Comparison of ENCODE assay signal across 8 cellular contexts in the genomic region with DNA sequence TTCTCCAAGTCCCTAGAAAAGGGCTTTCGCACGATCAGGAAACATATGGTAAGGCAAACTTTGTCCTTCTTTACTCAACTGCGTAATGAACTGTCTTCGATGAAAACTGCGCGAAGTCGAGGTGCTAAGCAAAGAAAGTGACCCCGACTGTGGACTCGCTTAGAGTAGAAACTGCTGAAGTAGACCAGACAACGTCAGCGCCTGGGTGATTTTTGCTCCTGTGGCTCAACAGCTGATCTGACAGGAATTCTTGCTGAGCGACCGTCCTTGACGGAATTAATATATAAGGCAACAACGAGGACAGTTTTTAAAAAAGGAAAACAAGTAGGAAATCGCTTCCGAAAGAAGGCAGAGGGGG. TPM values are rescaled to one million over a fixed set of nuclear protein-coding genes. Genes with fewer than 3 reads are reported as not detected.
A peak's percentile ranks its signal among the peaks of the same experiment; 100 is the strongest.
DNase-seq lines count a peak whose midpoint lies in the region.

No MANE protein-coding gene starts in this region.

- no peak overlapping the region for H3K23ac ChIP-seq in neuronal stem cell (ENCODE audit: low read depth, low read length, poor library complexity)

- peaks cover 2% of the 10 kb centered on the region for H3K79me1 ChIP-seq in neuronal stem cell (ENCODE audit: low read depth, low read length)

- H3K36me3 Mint-ChIP-seq in activated CD4-positive, alpha-beta T cell treated with anti-CD3 and anti-CD28 coated beads, Interleukin-2, amount 10 ng/mL, durations not matched to agents 24 days and 14 days (ENCODE audit: low read depth): peaks cover 31% of the 10 kb centered on the region
- H3K36me3 Mint-ChIP-seq in activated naive CD8-positive, alpha-beta T cell: peaks cover 3% of the 10 kb centered on the region

- no peak overlapping the region for H2BK120ac ChIP-seq in neuronal stem cell (ENCODE audit: low read depth, low read length)

- H3K4me1 Mint-ChIP-seq in activated CD4-positive, alpha-beta T cell treated with anti-CD3 and anti-CD28 coated beads, Interleukin-2, amount 10 ng/mL, durations not matched to agents 24 days and 14 days: peaks cover 18% of the 10 kb centered on the region
- peaks cover 22% of the 10 kb centered on the region for H3K4me1 Mint-ChIP-seq in activated naive CD8-positive, alpha-beta T cell (ENCODE audit: low read depth)

- WGBS in neuronal stem cell (ENCODE audit: extremely low coverage in 2 of 2, insufficient read length in 2 of 2, insufficient replicate concordance in 1 of 2), 2 donors: no CpG with 5 or more reads among the region's 17 CpGs

- H3K14ac ChIP-seq in neuronal stem cell (ENCODE audit: low read length): no peak overlapping the region

- H4K91ac ChIP-seq in neuronal stem cell (ENCODE audit: low read depth, low read length, poor library complexity): no peak overlapping the region

- peak overlapping the region; percentile 97 for H2BK5ac ChIP-seq in neuronal stem cell (ENCODE audit: low read length)

- peak overlapping the region; percentile 96 for H2AFZ ChIP-seq in neuronal stem cell (ENCODE audit: low read length)

- no peaks in the 10 kb centered on the region for H3K9me3 Mint-ChIP-seq in activated CD4-positive, alpha-beta T cell treated with anti-CD3 and anti-CD28 coated beads, Interleukin-2, amount 10 ng/mL, durations not matched to agents 24 days and 14 days
- H3K9me3 Mint-ChIP-seq in activated naive CD8-positive, alpha-beta T cell (ENCODE audit: low read depth): no peaks in the 10 kb centered on the region

- peak overlapping the region; percentile 2 for H3K18ac ChIP-seq in neuronal stem cell (ENCODE audit: low read length)

- intact Hi-C loops in activated CD4-positive, alpha-beta T cell treated with anti-CD3 and anti-CD28 coated beads, Interleukin-2, amount 10 ng/mL, durations not matched to agents 24 days and 14 days (cut with micrococcal nuclease): loop anchor here (1.0 to 5.0 kb wide), 7 partner anchors 21 to 246 kb away; a partner anchor contains a TSS
- intact Hi-C loops in head of caudate nucleus (cut with DNase I): loop anchor here (2.0 kb wide), 1 partner anchor 32 kb away; a partner anchor contains a TSS

- H3K27ac Mint-ChIP-seq in activated CD4-positive, alpha-beta T cell treated with anti-CD3 and anti-CD28 coated beads, Interleukin-2, amount 10 ng/mL, durations not matched to agents 24 days and 14 days: peak overlapping the region; percentile 100
- H3K27ac Mint-ChIP-seq in activated naive CD8-positive, alpha-beta T cell: peak overlapping the region; percentile 94

- H2BK15ac ChIP-seq in neuronal stem cell (ENCODE audit: low read length): no peak overlapping the region

- H3K9ac ChIP-seq in neuronal stem cell (ENCODE audit: low read depth, low read length, poor library complexity): peak overlapping the region; percentile 87

- peak; percentile 75 for DNase-seq in activated CD4-positive, alpha-beta T cell treated with anti-CD3 and anti-CD28 coated beads, Interleukin-2, amount 10 ng/mL, durations not matched to agents 24 days and 14 days
- no peak for DNase-seq in activated CD4-positive, alpha-beta T cell treated with anti-CD3 and anti-CD28 coated beads for 1 hour
- peak; percentile 30 for DNase-seq in MV-4-11 (lab: John Stamatoyannopoulos, UW)
- DNase-seq in head of caudate nucleus: peak in 36 of 42 donors; percentile 12 to 70 (median 39)
- peak; percentile 18 for DNase-seq in neuronal stem cell (ENCODE audit: low spot score)
- DNase-seq in NCI-H1436 treated with DMSO at 0.1 percent for 48 hours (lab: John Stamatoyannopoulos, UW): no peak
- DNase-seq in NCI-H1436 (lab: John Stamatoyannopoulos, UW): no peak

- H3K27me3 ChIP-seq in neuronal stem cell (ENCODE audit: control insufficient read depth in 3 of 3, insufficient read depth in 3 of 3, low read depth in 1 of 3, low read length in 3 of 3): no peaks in the 10 kb centered on the region

- no peak overlapping the region for H2AK5ac ChIP-seq in neuronal stem cell (ENCODE audit: low read depth, low read length)

- peak overlapping the region; percentile 95 for H3K27ac ChIP-seq in neuronal stem cell (replicated peaks; ENCODE audit: low read length)

- H3K27me3 Mint-ChIP-seq in activated CD4-positive, alpha-beta T cell treated with anti-CD3 and anti-CD28 coated beads, Interleukin-2, amount 10 ng/mL, durations not matched to agents 24 days and 14 days: no peaks in the 10 kb centered on the region
- no peaks in the 10 kb centered on the region for H3K27me3 Mint-ChIP-seq in activated naive CD8-positive, alpha-beta T cell

- H3K4ac ChIP-seq in neuronal stem cell (ENCODE audit: low read length): no peak overlapping the region

- H3K36me3 ChIP-seq in neuronal stem cell (replicated peaks in 1 of 2; ENCODE audit: control insufficient read depth in 2 of 2, insufficient read depth in 2 of 2, low read length in 2 of 2): peaks cover 13 to 41% of the 10 kb centered on the region in 2 donors

- H3K4me3 Mint-ChIP-seq in activated CD4-positive, alpha-beta T cell treated with anti-CD3 and anti-CD28 coated beads, Interleukin-2, amount 10 ng/mL, durations not matched to agents 24 days and 14 days: peak overlapping the region; percentile 100
- peak overlapping the region; percentile 99 for H3K4me3 Mint-ChIP-seq in activated naive CD8-positive, alpha-beta T cell

- peaks cover 2 to 3% of the 10 kb centered on the region in 2 donors for H3K4me1 ChIP-seq in neuronal stem cell (ENCODE audit: control insufficient read depth in 2 of 2, insufficient read depth in 1 of 2, low read depth in 1 of 2, low read length in 2 of 2)

- peaks cover 0 to 2% of the 10 kb centered on the region in 2 donors for H3K9me3 ChIP-seq in neuronal stem cell (replicated peaks in 1 of 2; ENCODE audit: control insufficient read depth in 2 of 2, insufficient read depth in 1 of 2, low read depth in 1 of 2, low read length in 2 of 2)

- peak overlapping the region; percentile 61 for H3K4me2 ChIP-seq in neuronal stem cell (ENCODE audit: insufficient read depth, low read length, poor library complexity, severe bottlenecking)

- H4K8ac ChIP-seq in neuronal stem cell (ENCODE audit: low read depth, low read length): no peak overlapping the region

- H2BK12ac ChIP-seq in neuronal stem cell (ENCODE audit: low read length): no peak overlapping the region

- H3K4me3 ChIP-seq in neuronal stem cell (ENCODE audit: low read length in 2 of 2): peak overlapping the region; percentile 64 to 88

RNA-seq across cellular contexts. Expression of a gene that starts 0.6 kb away (rescaled TPM):
- 167 and 179 TPM in 2 replicates for total RNA-seq in activated CD4-positive, alpha-beta T cell treated with anti-CD3 and anti-CD28 coated beads, Interleukin-2, amount 10 ng/mL, durations not matched to agents 24 days and 14 days
- 199 TPM for polyA plus RNA-seq in neuronal stem cell (2013, experiment 1 of 2)
- polyA plus RNA-seq in neuronal stem cell (2013, experiment 2 of 2): 200 TPM

RNA-seq across cellular contexts. Expression of a gene that starts 32.7 kb away (rescaled TPM):
- total RNA-seq in activated CD4-positive, alpha-beta T cell treated with anti-CD3 and anti-CD28 coated beads, Interleukin-2, amount 10 ng/mL, durations not matched to agents 24 days and 14 days: 186 and 187 TPM in 2 replicates
- 94.7 TPM for polyA plus RNA-seq in neuronal stem cell (2013, experiment 1 of 2)
- polyA plus RNA-seq in neuronal stem cell (2013, experiment 2 of 2): 90.1 TPM

RNA-seq across cellular contexts. Expression of a gene that starts 35.0 kb away (rescaled TPM):
- total RNA-seq in activated CD4-positive, alpha-beta T cell treated with anti-CD3 and anti-CD28 coated beads, Interleukin-2, amount 10 ng/mL, durations not matched to agents 24 days and 14 days: 15.7 and 18.1 TPM in 2 replicates
- 8.2 TPM for polyA plus RNA-seq in neuronal stem cell (2013, experiment 1 of 2)
- 7.0 TPM for polyA plus RNA-seq in neuronal stem cell (2013, experiment 2 of 2)

Comparison
In these comparisons a context has a peak if more than half of its experiments do, and no peak if none do; other contexts are left out.
1. DNase-seq: peak in activated CD4-positive, alpha-beta T cell treated with anti-CD3 and anti-CD28 coated beads, Interleukin-2, amount 10 ng/mL, durations not matched to agents 24 days and 14 days (single experiment), MV-4-11 (single experiment), head of caudate nucleus (36 of 42) and neuronal stem cell (single experiment); none in activated CD4-positive, alpha-beta T cell treated with anti-CD3 and anti-CD28 coated beads for 1 hour (single experiment), NCI-H1436 treated with DMSO at 0.1 percent for 48 hours (single experiment) and NCI-H1436 (single experiment).